Comparison of ENCODE assay signal across 12 cellular contexts in the genomic region with DNA sequence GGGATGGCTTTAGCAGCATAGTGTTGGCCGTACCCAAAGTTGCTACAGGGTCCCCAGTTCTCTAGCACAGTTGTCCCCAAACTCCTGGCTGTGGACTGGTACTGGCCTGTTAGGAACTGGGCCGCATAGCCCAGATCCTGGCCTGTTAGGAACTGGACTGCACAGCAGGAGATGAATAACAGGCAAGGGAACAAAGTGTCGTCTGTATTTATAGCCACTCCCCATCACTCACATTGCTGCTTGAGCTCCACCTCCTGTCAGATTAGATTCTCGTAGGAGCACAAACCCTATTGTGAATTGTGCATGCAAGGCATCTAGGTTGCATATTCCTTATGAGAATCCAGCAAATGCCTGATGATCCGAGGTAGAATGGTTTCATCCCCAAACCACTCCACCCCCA.
"Had no signal": no experiment of that assay in that cellular context is flagged by ENCODE, and none has a peak within 500 bp of the region (broad histone marks: within the 10 kb centered on the region; RNA-seq: fewer than 3 reads in every experiment).

No MANE protein-coding gene starts in this region.

- ATAC-seq: heart right ventricle; left lung; naive thymus-derived CD4-positive, alpha-beta T cell; right cardiac atrium; stimulated activated naive CD8-positive, alpha-beta T cell treated with anti-CD3 and anti-CD28 coated beads, Interleukin-15, Interleukin-2, amounts not matched to agents 100 U/mL and 50 U/mL, for 24 hours had no signal

- DNase-seq: erythroblast; heart right ventricle; left lung; lower lobe of right lung; mesenchymal stem cell; naive thymus-derived CD4-positive, alpha-beta T cell; nephron progenitor cell; small intestine; stimulated activated CD4-positive, alpha-beta T cell treated with anti-CD3 and anti-CD28 coated beads, Interleukin-2, amount 100 ng/mL, for 48 hours; stimulated activated naive CD8-positive, alpha-beta T cell treated with anti-CD3 and anti-CD28 coated beads, Interleukin-15, Interleukin-2, amounts not matched to agents 100 U/mL and 50 U/mL, for 24 hours; transverse colon had no signal
